In the genomic region with DNA sequence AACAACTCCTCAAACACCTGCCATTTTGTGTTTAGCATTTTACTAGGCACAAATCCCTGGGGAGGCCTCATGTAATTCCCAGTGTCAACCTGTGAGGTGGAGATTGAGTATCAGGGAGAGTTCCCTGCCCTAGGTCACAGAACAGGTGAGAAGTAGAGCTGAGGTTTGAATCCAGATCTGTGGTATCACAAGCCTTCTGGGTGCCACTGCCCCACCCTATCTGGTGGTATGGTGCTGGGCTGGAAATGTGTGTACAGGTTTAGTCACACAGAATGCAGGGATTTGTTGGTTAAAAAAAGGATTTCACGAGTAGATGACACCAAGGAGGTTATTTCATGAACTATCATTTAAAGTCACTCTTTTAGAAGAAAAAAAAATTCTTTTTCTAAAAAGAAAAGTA, we compare ENCODE assay signal across 28 cellular contexts. TPM values are rescaled to one million over a fixed set of nuclear protein-coding genes. Genes with fewer than 3 reads are reported as not detected.
"Had no signal": no experiment of that assay in that cellular context is flagged by ENCODE, and none has a peak within 500 bp of the region (broad histone marks: within the 10 kb centered on the region; RNA-seq: fewer than 3 reads in every experiment).

No MANE protein-coding gene starts in this region.

- H3K4me3 Mint-ChIP-seq: mesothelial cell of epicardium; naive thymus-derived CD4-positive, alpha-beta T cell; stimulated activated memory B cell treated with anti-CD40 and anti-IgM and Interleukin-4, amounts not matched to agents 10 μg/mL and 1 μg/mL and 100 μg/mL, for 72 hours had no signal

- H3K36me3 Mint-ChIP-seq: mesothelial cell of epicardium; naive thymus-derived CD4-positive, alpha-beta T cell; stimulated activated memory B cell treated with anti-CD40 and anti-IgM and Interleukin-4, amounts not matched to agents 10 μg/mL and 1 μg/mL and 100 μg/mL, for 72 hours had no signal

- H2AFZ ChIP-seq: hepatocyte had no signal

- H3K27me3 ChIP-seq: esophagus muscularis mucosa, foreskin keratinocyte, gastroesophageal sphincter, heart left ventricle, hepatocyte, left lung, ovary, sigmoid colon, tibial nerve, upper lobe of left lung had no signal

- H3K36me3 ChIP-seq: esophagus muscularis mucosa, gastroesophageal sphincter, heart left ventricle, left lung, ovary, sigmoid colon, thoracic aorta, tibial nerve, upper lobe of left lung had no signal

- H3K9me3 Mint-ChIP-seq: mesothelial cell of epicardium; stimulated activated memory B cell treated with anti-CD40 and anti-IgM and Interleukin-4, amounts not matched to agents 10 μg/mL and 1 μg/mL and 100 μg/mL, for 72 hours had no signal

- H3K27ac ChIP-seq: coronary artery, esophagus muscularis mucosa, foreskin keratinocyte, gastroesophageal sphincter, heart left ventricle, hepatocyte, left lung, ovary, psoas muscle, sigmoid colon, thoracic aorta, tibial nerve, upper lobe of left lung had no signal

- H3K27ac Mint-ChIP-seq: mesothelial cell of epicardium; naive thymus-derived CD4-positive, alpha-beta T cell; stimulated activated memory B cell treated with anti-CD40 and anti-IgM and Interleukin-4, amounts not matched to agents 10 μg/mL and 1 μg/mL and 100 μg/mL, for 72 hours had no signal

- H3K9me3 ChIP-seq: esophagus muscularis mucosa, gastroesophageal sphincter, heart left ventricle, left lung, mucosa of descending colon, ovary, psoas muscle, sigmoid colon, thoracic aorta, tibial nerve had no signal

- H3K4me3 ChIP-seq: coronary artery, esophagus muscularis mucosa, gastroesophageal sphincter, heart left ventricle, hepatocyte, left lung, mucosa of descending colon, ovary, psoas muscle, sigmoid colon, thoracic aorta, tibial nerve, upper lobe of left lung had no signal

- H3K4me1 ChIP-seq: foreskin keratinocyte, gastroesophageal sphincter, left lung, psoas muscle, sigmoid colon, upper lobe of left lung had no signal

- H3K4me2 ChIP-seq: hepatocyte had no signal

- DNase-seq: dermis blood vessel endothelial cell; effector memory CD4-positive, alpha-beta T cell; foreskin keratinocyte; heart left ventricle; left cardiac atrium; left lung; mesenchymal stem cell; mucosa of descending colon; naive thymus-derived CD4-positive, alpha-beta T cell; occipital lobe; ovary; posterior cingulate gyrus; psoas muscle; right cardiac atrium; sigmoid colon; stimulated activated CD4-positive, alpha-beta T cell treated with anti-CD3 and anti-CD28 coated beads, Interleukin-2, amount 100 ng/mL, for 24 hours; stimulated activated CD4-positive, alpha-beta T cell treated with anti-CD3 and anti-CD28 coated beads, Interleukin-4, amount 100 ng/mL, for 24 hours; stimulated activated naive CD8-positive, alpha-beta T cell treated with anti-CD3 and anti-CD28 coated beads, Interleukin-15, Interleukin-2, amounts not matched to agents 100 U/mL and 50 U/mL, for 24 hours; substantia nigra; upper lobe of left lung had no signal

- H3K79me2 ChIP-seq: hepatocyte had no signal

- ATAC-seq: foreskin keratinocyte; gastroesophageal sphincter; heart left ventricle; left cardiac atrium; left lung; mucosa of descending colon; naive thymus-derived CD4-positive, alpha-beta T cell; psoas muscle; right cardiac atrium; stimulated activated memory B cell treated with anti-CD40 and anti-IgM and Interleukin-4, amounts not matched to agents 10 μg/mL and 1 μg/mL and 100 μg/mL, for 72 hours; stimulated activated naive CD8-positive, alpha-beta T cell treated with anti-CD3 and anti-CD28 coated beads, Interleukin-15, Interleukin-2, amounts not matched to agents 100 U/mL and 50 U/mL, for 24 hours had no signal

RNA-seq across cellular contexts. Expression of a gene that starts 35.7 kb away (rescaled TPM):
- total RNA-seq: foreskin keratinocyte; naive thymus-derived CD4-positive, alpha-beta T cell had no signal
- polyA plus RNA-seq: naive thymus-derived CD4-positive, alpha-beta T cell had no signal
